ENCODE assay signal across 8 cellular contexts in the genomic region with DNA sequence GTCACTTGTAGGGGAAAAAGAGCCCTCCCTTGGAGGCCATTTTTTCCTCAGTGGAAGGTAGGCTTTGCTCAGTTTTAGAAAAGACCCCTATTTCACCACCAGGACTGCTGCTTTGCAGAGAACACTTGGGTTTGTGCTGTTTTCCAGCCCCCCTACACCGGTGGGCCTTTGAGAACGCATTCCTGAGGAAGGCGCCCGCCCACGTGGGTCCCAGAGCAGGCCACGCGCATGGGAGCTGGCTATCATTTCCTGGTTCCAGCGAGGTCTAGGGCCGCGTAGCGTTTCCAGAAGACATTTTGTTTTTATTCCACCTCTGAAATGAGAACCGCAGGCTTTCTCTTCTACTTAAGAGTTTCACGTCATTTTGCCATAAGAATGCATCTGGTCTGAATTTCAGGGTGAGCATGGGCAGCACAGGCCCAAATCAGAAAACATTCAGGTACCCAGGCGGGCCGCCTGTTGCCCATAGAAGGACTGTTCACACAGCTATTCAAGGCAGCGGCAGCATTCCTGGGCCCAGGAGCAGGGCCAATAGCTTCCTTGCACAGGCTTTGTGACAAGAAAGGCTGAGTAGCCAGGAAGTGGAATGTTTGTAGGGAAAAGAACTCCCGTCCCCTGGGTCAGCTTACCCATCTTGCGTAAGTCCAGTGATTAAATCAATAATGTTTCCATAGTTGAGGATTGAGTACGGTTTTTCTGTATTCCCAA. TPM values are rescaled to one million over a fixed set of nuclear protein-coding genes. Genes with fewer than 3 reads are reported as not detected.
DNase-seq lines count a peak whose midpoint lies in the region; ATAC-seq, FAIRE-seq and TF ChIP-seq lines count a peak whose summit lies in the region.

No MANE protein-coding gene starts in this region.

- peak overlapping the region; percentile 95 for H3K4me3 ChIP-seq in AG04449 (ENCODE audit: low read depth, low read length)
- H3K4me3 ChIP-seq in adipocyte (ENCODE audit: low read length): peak overlapping the region; percentile 80
- peak overlapping the region; percentile 97 for H3K4me3 ChIP-seq in left ventricle myocardium inferior
- H3K4me3 ChIP-seq in parathyroid adenoma (ENCODE audit: low read depth, low read length): peak overlapping the region; percentile 75
- H3K4me3 ChIP-seq in WERI-Rb-1 (ENCODE audit: low read depth, low read length): no peak overlapping the region

- CTCF ChIA-PET in AG04449 (lab: Yijun Ruan, JAX): interaction anchor here (0.8 to 2.2 kb wide), 8 partner anchors 8 to 118 kb away, joined by 3 to 15 read pairs (median 4); a partner anchor contains a TSS

- H3K27me3 ChIP-seq in adipocyte (replicated peaks; ENCODE audit: control insufficient read depth, insufficient read depth, low read length): no peaks in the 10 kb centered on the region
- no peaks in the 10 kb centered on the region for H3K27me3 ChIP-seq in left ventricle myocardium inferior (ENCODE audit: low read depth)
- no peaks in the 10 kb centered on the region for H3K27me3 ChIP-seq in parathyroid adenoma (ENCODE audit: control insufficient read depth, insufficient read depth, low read length)
- H3K27me3 ChIP-seq in WERI-Rb-1 (ENCODE audit: insufficient read depth, low read depth, severe bottlenecking): no peaks in the 10 kb centered on the region

- TF ChIP-seq CTCF in AG04449 (IDR thresholded peaks at IDR 0.05; ENCODE audit: insufficient read depth, low read length, missing control alignments) (no peak), left ventricle myocardium inferior (IDR thresholded peaks at IDR 0.05; ENCODE audit: borderline replicate concordance) (peak; percentile 31), parathyroid adenoma (IDR thresholded peaks at IDR 0.05) (no peak), WERI-Rb-1 (IDR thresholded peaks at IDR 0.05; ENCODE audit: low read depth, low read length) (no peak)

- ATAC-seq in HG03342 (IDR thresholded peaks at IDR 0.05; ENCODE audit: unreplicated experiment): no peak

- intact Hi-C loops in left ventricle myocardium inferior (cut with micrococcal nuclease): no loop called here

- POLR2A ChIA-PET in AG04449 (lab: Yijun Ruan, JAX): interaction anchor here (0.7 to 3.5 kb wide), 6 partner anchors 10 to 98 kb away, joined by 3 to 17 read pairs (median 3); a partner anchor contains a TSS

- peaks cover 6% of the 10 kb centered on the region for H3K79me2 ChIP-seq in parathyroid adenoma

- no peak for FAIRE-seq in HTR-8/SVneo (lab: Jason Lieb, UNC)

- H3K4me2 ChIP-seq in parathyroid adenoma (ENCODE audit: low read length): peak overlapping the region; percentile 80

- peaks cover 5% of the 10 kb centered on the region for H3K36me3 ChIP-seq in adipocyte (ENCODE audit: control insufficient read depth, insufficient read depth, low read length, severe bottlenecking)
- H3K36me3 ChIP-seq in left ventricle myocardium inferior: peaks cover 12% of the 10 kb centered on the region
- H3K36me3 ChIP-seq in parathyroid adenoma (ENCODE audit: control insufficient read depth, insufficient read depth, low read length): no peaks in the 10 kb centered on the region
- peaks cover 14% of the 10 kb centered on the region for H3K36me3 ChIP-seq in WERI-Rb-1

- H3K4me1 ChIP-seq in adipocyte (ENCODE audit: control insufficient read depth, insufficient read depth, low read length): peaks cover 26% of the 10 kb centered on the region
- H3K4me1 ChIP-seq in left ventricle myocardium inferior: peaks cover 76% of the 10 kb centered on the region
- peaks cover 6% of the 10 kb centered on the region for H3K4me1 ChIP-seq in parathyroid adenoma

- peak; percentile 84 for DNase-seq in AG04449 (ENCODE audit: low read depth, low spot score)
- peak; percentile 19 for DNase-seq in HTR-8/SVneo (ENCODE audit: insufficient read length, low spot score)
- DNase-seq in adipocyte (ENCODE audit: low read depth): peak; percentile 66
- DNase-seq in left ventricle myocardium inferior: peak; percentile 81
- DNase-seq in NCI-H345 treated with DMSO at 0.1 percent for 48 hours (lab: John Stamatoyannopoulos, UW; ENCODE audit: unreplicated experiment): no peak
- no peak for DNase-seq in WERI-Rb-1

- peak overlapping the region; percentile 96 for H3K9ac ChIP-seq in adipocyte (ENCODE audit: low read length)
- H3K9ac ChIP-seq in parathyroid adenoma: no peak overlapping the region

- H3K9me3 ChIP-seq in adipocyte (ENCODE audit: control insufficient read depth, low read length) (no peaks in the 10 kb centered on the region), left ventricle myocardium inferior (replicated peaks) (no peaks in the 10 kb centered on the region), parathyroid adenoma (ENCODE audit: control insufficient read depth, low read length) (no peaks in the 10 kb centered on the region), WERI-Rb-1 (ENCODE audit: severe bottlenecking) (no peaks in the 10 kb centered on the region)

- H3K27ac ChIP-seq in left ventricle myocardium inferior (replicated peaks) (peak overlapping the region; percentile 100), parathyroid adenoma (peak overlapping the region; percentile 88), WERI-Rb-1 (no peak overlapping the region)

- H2AFZ ChIP-seq in parathyroid adenoma: peak overlapping the region; percentile 93

RNA-seq across cellular contexts. Expression of a gene that starts 1.3 kb away (rescaled TPM):
- total RNA-seq in left ventricle myocardium inferior: 83.7 TPM

RNA-seq across cellular contexts. Expression of a gene that starts 9.5 kb away (rescaled TPM):
- total RNA-seq in left ventricle myocardium inferior: 6.8 TPM

RNA-seq across cellular contexts. Expression of a gene that starts 20.7 kb away (rescaled TPM):
- 14.9 TPM for total RNA-seq in left ventricle myocardium inferior

RNA-seq across cellular contexts. Expression of a gene that starts 24.2 kb away (rescaled TPM):
- total RNA-seq in left ventricle myocardium inferior: 12.9 TPM

RNA-seq across cellular contexts. Expression of a gene that starts 48.9 kb away (rescaled TPM):
- total RNA-seq in left ventricle myocardium inferior: not detected

Comparison
In these comparisons a context has a peak if more than half of its experiments do, and no peak if none do; other contexts are left out.
1. DNase-seq: peak in AG04449 (single experiment), HTR-8/SVneo (single experiment), adipocyte (single experiment) and left ventricle myocardium inferior (single experiment); none in NCI-H345 treated with DMSO at 0.1 percent for 48 hours (single experiment) and WERI-Rb-1 (single experiment).